ENCODE assay signal across 9 cellular contexts in genomic region chr11:95232666-95233065, GRCh38. TPM values are rescaled to one million over a fixed set of nuclear protein-coding genes. Genes with fewer than 3 reads are reported as not detected.
DNase-seq lines count a peak whose midpoint lies in the region; ATAC-seq and TF ChIP-seq lines count a peak whose summit lies in the region.
"Had no signal": no experiment of that assay in that cellular context is flagged by ENCODE, and none has a peak within 500 bp of the region (broad histone marks: within the 10 kb centered on the region; RNA-seq: fewer than 3 reads in every experiment).

No MANE protein-coding gene starts in this region.

- no peak overlapping the region; the same call in 1 of the 2 replicates for H3K9ac ChIP-seq in HUES48 (ENCODE audit: low read depth, low read length)

- ATAC-seq in GM19328 (IDR thresholded peaks at IDR 0.05; ENCODE audit: unreplicated experiment): no peak
- ATAC-seq in GM21737 (IDR thresholded peaks at IDR 0.05; ENCODE audit: unreplicated experiment): no peak
- ATAC-seq in GM18519 (IDR thresholded peaks at IDR 0.05; ENCODE audit: low FRiP score, unreplicated experiment): no peak

- H3K4me1 ChIP-seq in HUES48 (ENCODE audit: control insufficient read depth, insufficient read depth, low read length) (peaks cover 51% of the 10 kb centered on the region), ascending aorta (peaks cover 0 to 14% of the 10 kb centered on the region in 2 donors)

- H3K4me3 ChIP-seq in HUES48 (ENCODE audit: low read depth, low read length) (peak overlapping the region; percentile 67), ascending aorta (peak overlapping the region; percentile 58 to 94)

- no peak for DNase-seq in ascending aorta (ENCODE audit: low spot score in 2 of 2)
- DNase-seq in superior temporal gyrus (ENCODE audit: extremely low spot score): peak; percentile 77
- no peak for DNase-seq in activated CD4-positive, CD25-positive, alpha-beta regulatory T cell (lab: John Stamatoyannopoulos, UW)
- DNase-seq: T1000 had no signal

- no peaks in the 10 kb centered on the region for H3K36me3 ChIP-seq in HUES48 (ENCODE audit: control insufficient read depth, insufficient read depth, low read length)
- H3K36me3 ChIP-seq in ascending aorta: no peaks in the 10 kb centered on the region

- H3K27me3 ChIP-seq in HUES48 (ENCODE audit: control insufficient read depth, insufficient read depth, low read length) (peaks cover 23% of the 10 kb centered on the region), ascending aorta (no peaks in the 10 kb centered on the region), layer of hippocampus (ENCODE audit: control insufficient read depth, insufficient read depth, low read length) (no peaks in the 10 kb centered on the region)

- H3K27ac ChIP-seq in HUES48 (ENCODE audit: low read depth, low read length) (peak overlapping the region; percentile 72), ascending aorta (peak overlapping the region; percentile 85 to 87), layer of hippocampus (ENCODE audit: low read depth, low read length) (peak overlapping the region; percentile 95)

- intact Hi-C loops in ascending aorta (cut with DNase I): loop anchor here (5.0 kb wide), 6 partner anchors 105 to 535 kb away; partner anchors contain the start of genes ENDOD1 and SRSF8

- TF ChIP-seq CTCF in ascending aorta (IDR thresholded peaks at IDR 0.05): no peak

- no peaks in the 10 kb centered on the region for H3K9me3 ChIP-seq in HUES48 (ENCODE audit: control insufficient read depth, insufficient read depth, low read length)
- H3K9me3 ChIP-seq in ascending aorta: no peaks in the 10 kb centered on the region

RNA-seq across cellular contexts. Expression of gene SESN3, which starts 1.7 kb away (rescaled TPM):
- 15.1 TPM for total RNA-seq in ascending aorta
